10 cellular contexts compared by ENCODE assay signal in genomic region chr12:121955258-121956040, GRCh38. TPM values are rescaled to one million over a fixed set of nuclear protein-coding genes. Genes with fewer than 3 reads are reported as not detected.
DNase-seq lines count a peak whose midpoint lies in the region; ATAC-seq, FAIRE-seq and TF ChIP-seq lines count a peak whose summit lies in the region.
"Had no signal": no experiment of that assay in that cellular context is flagged by ENCODE, and none has a peak within 500 bp of the region (broad histone marks: within the 10 kb centered on the region; RNA-seq: fewer than 3 reads in every experiment).

No MANE protein-coding gene starts in this region.

- no peak for DNase-seq in bronchial epithelial cell (ENCODE audit: low read depth)
- peak; percentile 43 for DNase-seq in mesendoderm
- DNase-seq in frontal cortex (ENCODE audit: low spot score in 2 of 2): no peak
- no peak for DNase-seq in stimulated activated CD4-positive, alpha-beta T cell treated with anti-CD3 and anti-CD28 coated beads, Interleukin-4, amount 100 ng/mL, for 1 hour
- DNase-seq in SW480 (ENCODE audit: low spot score): no peak
- DNase-seq: activated CD4-positive, CD25-positive, alpha-beta regulatory T cell treated with anti-CD3 and anti-CD28 coated beads, Interleukin-2, amount 50 U/mL, for 72 hours; foreskin melanocyte had no signal

- H3K23ac ChIP-seq in mesendoderm (ENCODE audit: low read length): no peak overlapping the region

- no peak overlapping the region for H3K56ac ChIP-seq in mesendoderm (ENCODE audit: low read length)

- H3K4me3 ChIP-seq in Loucy (ENCODE audit: low read length, poor library complexity, severe bottlenecking): no peak overlapping the region
- H3K4me3 ChIP-seq in bronchial epithelial cell (ENCODE audit: low read depth, low read length): no peak overlapping the region
- no peak overlapping the region for H3K4me3 ChIP-seq in mesendoderm (ENCODE audit: low read length)

- H3F3A ChIP-seq in Loucy (ENCODE audit: low read depth): no peaks in the 10 kb centered on the region

- no peaks in the 10 kb centered on the region for H3K79me1 ChIP-seq in mesendoderm (ENCODE audit: low read length)

- H3K9ac ChIP-seq in Loucy (ENCODE audit: low read depth, low read length, poor library complexity, severe bottlenecking): no peak overlapping the region
- no peak overlapping the region for H3K9ac ChIP-seq in mesendoderm (ENCODE audit: low read length)

- H3K4ac ChIP-seq in mesendoderm (ENCODE audit: low read depth, low read length): no peak overlapping the region

- H2BK15ac ChIP-seq in mesendoderm (replicated peaks; ENCODE audit: low read depth): no peak overlapping the region

- no peak overlapping the region for H4K8ac ChIP-seq in mesendoderm (ENCODE audit: low read depth, low read length)

- H3K18ac ChIP-seq in mesendoderm (ENCODE audit: low read length): no peak overlapping the region

- WGBS in mesendoderm (ENCODE audit: extremely low coverage, insufficient coverage, low lambda C conversion rate): no CpG with 5 or more reads among the region's 10 CpGs

- no peaks in the 10 kb centered on the region for H3K9me3 ChIP-seq in Loucy (ENCODE audit: insufficient read depth, low read depth, low read length)

- H2BK5ac ChIP-seq in mesendoderm (ENCODE audit: low read length): no peak overlapping the region

- H3K9me2 ChIP-seq in Loucy (replicated peaks; ENCODE audit: low read depth, low read length): no peaks in the 10 kb centered on the region

- no peak overlapping the region for H2AK5ac ChIP-seq in mesendoderm (ENCODE audit: low read length)

- no peak overlapping the region for H2BK120ac ChIP-seq in mesendoderm (ENCODE audit: low read depth, low read length)

- H3K4me1 ChIP-seq in Loucy (ENCODE audit: insufficient read depth, low read length, poor library complexity, severe bottlenecking): no peaks in the 10 kb centered on the region
- H3K4me1 ChIP-seq in mesendoderm (ENCODE audit: control insufficient read depth, low read depth, low read length): no peaks in the 10 kb centered on the region

- FAIRE-seq in bronchial epithelial cell (lab: Jason Lieb, UNC): no peak
- no peak for FAIRE-seq in frontal cortex (lab: Jason Lieb, UNC)

- H3K27me3 ChIP-seq in Loucy (ENCODE audit: insufficient read depth, low read length, poor library complexity, severe bottlenecking) (no peaks in the 10 kb centered on the region), bronchial epithelial cell (ENCODE audit: control insufficient read depth, insufficient read depth, low read length) (no peaks in the 10 kb centered on the region), mesendoderm (ENCODE audit: insufficient read depth, low read length, poor library complexity) (no peaks in the 10 kb centered on the region)

- no peak for ATAC-seq in HG03045 (IDR thresholded peaks at IDR 0.05; ENCODE audit: unreplicated experiment)

- no peak overlapping the region for H4K5ac ChIP-seq in mesendoderm (ENCODE audit: low read length)

- H3K79me2 ChIP-seq in Loucy (ENCODE audit: insufficient read depth, low read length): no peaks in the 10 kb centered on the region
- H3K79me2 ChIP-seq in mesendoderm (ENCODE audit: control insufficient read depth, insufficient read depth, low read length): no peaks in the 10 kb centered on the region

- H3K36me3 ChIP-seq in Loucy (ENCODE audit: insufficient read depth, low read length): no peaks in the 10 kb centered on the region
- peaks cover 9% of the 10 kb centered on the region for H3K36me3 ChIP-seq in bronchial epithelial cell (ENCODE audit: control insufficient read depth, insufficient read depth, low read length)
- H3K36me3 ChIP-seq in mesendoderm (ENCODE audit: control insufficient read depth, insufficient read depth, low read length): no peaks in the 10 kb centered on the region

- H3K4me2 ChIP-seq in Loucy (ENCODE audit: low read depth, low read length, poor library complexity, severe bottlenecking): no peak overlapping the region
- H3K4me2 ChIP-seq in mesendoderm (ENCODE audit: low read length): no peak overlapping the region

- no peak overlapping the region for H2AFZ ChIP-seq in Loucy (ENCODE audit: low read length)

- peak; percentile 63 for TF ChIP-seq CTCF in C4-2B (conservative IDR thresholded peaks at IDR 0.05)
- TF ChIP-seq CTCF in Loucy (conservative IDR thresholded peaks at IDR 0.05; ENCODE audit: low read length): peak; percentile 62
- TF ChIP-seq CTCF in bronchial epithelial cell (IDR thresholded peaks at IDR 0.05; ENCODE audit: insufficient read depth, low read length, severe bottlenecking): peak; percentile 38

- H3K27ac ChIP-seq in C4-2B (no peak overlapping the region), mesendoderm (ENCODE audit: low read depth, low read length) (no peak overlapping the region)

- H4K20me1 ChIP-seq in Loucy (ENCODE audit: insufficient read depth, low read length, poor library complexity, severe bottlenecking): no peaks in the 10 kb centered on the region

RNA-seq across cellular contexts. Expression of gene CFAP251, which starts 37.1 kb away (rescaled TPM):
- 13.7 and 13.8 TPM in 2 replicates for total RNA-seq in bronchial epithelial cell
- polyA plus RNA-seq in mesendoderm (2013, experiment 1 of 2): 2.6 TPM
- polyA plus RNA-seq in mesendoderm (2013, experiment 2 of 2): 3.0 TPM
- 6.1 TPM for total RNA-seq in frontal cortex
